Comparison of ENCODE assay signal across 8 cellular contexts in the genomic region with DNA sequence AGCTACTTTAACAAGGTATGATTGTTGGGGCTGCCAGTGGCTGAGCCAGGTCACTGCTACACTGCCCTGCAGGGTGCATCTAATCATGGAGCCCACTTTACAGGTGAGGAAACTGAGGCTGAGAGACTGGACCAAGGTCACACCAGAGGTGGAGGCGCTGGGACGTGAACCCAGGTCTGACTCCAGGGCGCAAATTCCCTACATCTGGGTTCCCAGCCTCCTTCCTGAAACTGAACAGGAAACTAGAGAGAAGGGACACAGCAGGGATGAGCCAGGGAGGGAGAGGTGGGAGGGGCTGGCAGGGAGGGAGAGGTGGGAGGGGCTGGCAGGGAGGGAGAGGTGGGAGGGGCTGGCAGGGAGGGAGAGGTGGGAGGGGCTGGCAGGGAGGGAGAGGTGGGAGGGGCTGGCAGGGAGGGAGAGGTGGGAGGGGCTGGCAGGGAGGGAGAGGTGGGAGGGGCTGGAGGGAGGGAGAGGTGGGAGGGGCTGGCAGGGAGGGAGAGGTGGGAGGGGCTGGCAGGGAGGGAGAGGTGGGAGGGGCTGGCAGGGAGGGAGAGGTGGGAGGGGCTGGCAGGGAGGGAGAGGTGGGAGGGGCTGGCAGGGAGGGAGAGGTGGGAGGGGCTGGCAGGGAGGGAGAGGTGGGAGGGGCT. TPM values are rescaled to one million over a fixed set of nuclear protein-coding genes. Genes with fewer than 3 reads are reported as not detected.
DNase-seq lines count a peak whose midpoint lies in the region; ATAC-seq and TF ChIP-seq lines count a peak whose summit lies in the region.
"Not testable (repeated sequence)": the region's sequence is repeated elsewhere in the genome, so short reads cannot be mapped to it uniquely, and the experiment has no call there.

No MANE protein-coding gene starts in this region.

- POLR2A ChIA-PET in A673 (lab: Charles Lee; ENCODE audit: low non-redundant PET): not testable (repeated sequence)

- TF ChIP-seq POLR2A in spleen (IDR thresholded peaks at IDR 0.05): not testable (repeated sequence)

- intact Hi-C loops in A673 (cut with micrococcal nuclease; ENCODE audit: unreplicated experiment); spleen (cut with DNase I; ENCODE audit: low total_unique reads): not testable (repeated sequence)

- not testable (repeated sequence) for H2AK5ac ChIP-seq in mesendoderm (ENCODE audit: low read length)

- not testable (repeated sequence) for H3K27me3 ChIP-seq in A673 (replicated peaks; ENCODE audit: insufficient read depth, low read depth, low read length, poor library complexity); WERI-Rb-1 (ENCODE audit: insufficient read depth, low read depth, severe bottlenecking); foreskin keratinocyte; mesendoderm (ENCODE audit: insufficient read depth, low read length, poor library complexity); spleen (replicated peaks in 1 of 7)

- not testable (repeated sequence) for H2BK15ac ChIP-seq in mesendoderm (replicated peaks; ENCODE audit: low read depth)

- not testable (repeated sequence) for H3K9me3 ChIP-seq in A673 (ENCODE audit: low read depth, low read length, poor library complexity, severe bottlenecking); WERI-Rb-1 (ENCODE audit: severe bottlenecking); spleen

- H3K4me1 ChIP-seq in A673 (ENCODE audit: insufficient read depth, low read length, poor library complexity, severe bottlenecking) (peaks cover 31% of the 10 kb centered on the region), spleen (peaks cover 19 to 72% (median 47%) of the 10 kb centered on the region in 6 donors)
- not testable (repeated sequence) for H3K4me1 ChIP-seq in foreskin keratinocyte; mesendoderm (ENCODE audit: control insufficient read depth, low read depth, low read length)

- not testable (repeated sequence) for H3K4me3 ChIP-seq in A673 (ENCODE audit: low read depth, low read length, poor library complexity, severe bottlenecking); WERI-Rb-1 (ENCODE audit: low read depth, low read length); mesendoderm (ENCODE audit: low read length); spleen

- peak overlapping the region; percentile 90 for H3K27ac ChIP-seq in A673 (ENCODE audit: low read depth, low read length, poor library complexity, severe bottlenecking)
- H3K27ac ChIP-seq in WERI-Rb-1; foreskin keratinocyte; mesendoderm (ENCODE audit: low read depth, low read length): not testable (repeated sequence)
- peak overlapping the region; percentile 82 for H3K27ac ChIP-seq in caudate nucleus (ENCODE audit: low read depth, low read length)
- H3K27ac ChIP-seq in spleen: peak overlapping the region in 5 of 8 donors; percentile 27 to 86 (median 85)

- not testable (repeated sequence) for TF ChIP-seq CTCF in A673 (conservative IDR thresholded peaks at IDR 0.05; ENCODE audit: low read depth, low read length); WERI-Rb-1 (IDR thresholded peaks at IDR 0.05; ENCODE audit: low read depth, low read length); foreskin keratinocyte (conservative IDR thresholded peaks at IDR 0.05); spleen (IDR thresholded peaks at IDR 0.05 in 8 of 11, conservative IDR thresholded peaks at IDR 0.05 in 3 of 11)

- DNase-seq in A673 (ENCODE audit: low spot score) (peak; percentile 76), H4 (ENCODE audit: low spot score) (peak; percentile 72), NCI-H226 (peak; percentile 28), WERI-Rb-1 (peak; percentile 46), caudate nucleus (lab: John Stamatoyannopoulos, UW) (peak in 4 of 61 donors; percentile 21 to 38 (median 26)), foreskin keratinocyte (peak in 1 of 2 donors; percentile 53), mesendoderm (peak; percentile 81)
- not testable (repeated sequence) for DNase-seq in spleen

- WGBS in mesendoderm (ENCODE audit: extremely low coverage, insufficient coverage, low lambda C conversion rate): no CpG with 5 or more reads among the region's 3 CpGs
- 55 to 71% (median 66%) methylated on average over 3 of the region's 3 CpGs; no CpG with 5 or more reads in 1 of the 5 donors for WGBS in spleen, 5 donors

- H2BK5ac ChIP-seq in mesendoderm (ENCODE audit: low read length): not testable (repeated sequence)

- not testable (repeated sequence) for H3K79me1 ChIP-seq in mesendoderm (ENCODE audit: low read length)

- H4K5ac ChIP-seq in mesendoderm (ENCODE audit: low read length): not testable (repeated sequence)

- CTCF ChIA-PET in A673 (lab: Charles Lee): not testable (repeated sequence)

- not testable (repeated sequence) for H3K4ac ChIP-seq in mesendoderm (ENCODE audit: low read depth, low read length)

- H4K8ac ChIP-seq in mesendoderm (ENCODE audit: low read depth, low read length): not testable (repeated sequence)

- BruUV-seq in A673 (replicated peaks; lab: Mats Ljungman, UMichigan): not testable (repeated sequence)

- not testable (repeated sequence) for H3K23ac ChIP-seq in mesendoderm (ENCODE audit: low read length)

- not testable (repeated sequence) for H3K9ac ChIP-seq in mesendoderm (ENCODE audit: low read length)

- not testable (repeated sequence) for H3K56ac ChIP-seq in mesendoderm (ENCODE audit: low read length)

- H2BK120ac ChIP-seq in mesendoderm (ENCODE audit: low read depth, low read length): not testable (repeated sequence)

- H3K79me2 ChIP-seq in mesendoderm (ENCODE audit: control insufficient read depth, insufficient read depth, low read length): not testable (repeated sequence)

- H3K18ac ChIP-seq in mesendoderm (ENCODE audit: low read length): not testable (repeated sequence)

- not testable (repeated sequence) for H3K36me3 ChIP-seq in A673 (ENCODE audit: insufficient read depth, low read length, poor library complexity, severe bottlenecking); WERI-Rb-1; mesendoderm (ENCODE audit: control insufficient read depth, insufficient read depth, low read length); spleen

- H3K4me2 ChIP-seq in mesendoderm (ENCODE audit: low read length): not testable (repeated sequence)

- peak; percentile 10 for ATAC-seq in foreskin keratinocyte

RNA-seq across cellular contexts. Expression of a gene that starts 7.9 kb away (rescaled TPM):
- 121 and 141 TPM in 2 replicates for total RNA-seq in A673 (2021)
- 10.9 and 14.1 TPM in 2 replicates for total RNA-seq in H4 (2014; rRNA removed; shearing (Covaris generic))
- total RNA-seq in foreskin keratinocyte: 36.7 and 46.5 TPM in 2 replicates
- 16.8 and 19.7 TPM in 2 replicates for polyA plus RNA-seq in foreskin keratinocyte
- 15.0 TPM for polyA plus RNA-seq in mesendoderm (2013, experiment 1 of 2)
- polyA plus RNA-seq in mesendoderm (2013, experiment 2 of 2): 15.3 TPM
- 100 to 1,000 TPM in 2 of 7 donors, 10 to 100 TPM in 5; 64.0 to 124 (median 95.3) TPM for total RNA-seq in spleen
- polyA plus RNA-seq in spleen: 10 to 100 TPM; 14.0 to 60.9 (median 18.5) TPM

RNA-seq across cellular contexts. Expression of a gene that starts 20.7 kb away (rescaled TPM):
- total RNA-seq in A673 (2021) (0.49 and 1.7 TPM in 2 replicates), foreskin keratinocyte (0.42 and 0.44 TPM in 2 replicates), spleen (1 to 10 TPM in 4 of 7 donors, under 1 TPM in 2, not detected in 1; 0.26 to 7.9 (median 1.2) TPM)
- total RNA-seq in H4 (2014; rRNA removed; shearing (Covaris generic)): 1.9 and 3.2 TPM in 2 replicates
- polyA plus RNA-seq in foreskin keratinocyte (0.49 and 0.72 TPM in 2 replicates), spleen (1 to 10 TPM in 2 of 3 donors, under 1 TPM in 1; 0.91 to 1.5 (median 1.4) TPM)
- 1.9 TPM for polyA plus RNA-seq in mesendoderm (2013, experiment 1 of 2)
- polyA plus RNA-seq in mesendoderm (2013, experiment 2 of 2): 1.3 TPM

RNA-seq across cellular contexts. Expression of a gene that starts 27.8 kb away (rescaled TPM):
- 96.7 and 97.4 TPM in 2 replicates for total RNA-seq in A673 (2021)
- 58.2 and 71.0 TPM in 2 replicates for total RNA-seq in H4 (2014; rRNA removed; shearing (Covaris generic))
- total RNA-seq in foreskin keratinocyte: 86.0 and 89.7 TPM in 2 replicates
- 62.1 and 69.0 TPM in 2 replicates for polyA plus RNA-seq in foreskin keratinocyte
- polyA plus RNA-seq in mesendoderm (2013, experiment 1 of 2): 124 TPM
- polyA plus RNA-seq in mesendoderm (2013, experiment 2 of 2): 126 TPM
- total RNA-seq in spleen: 10 to 100 TPM; 41.5 to 63.9 (median 50.9) TPM
- polyA plus RNA-seq in spleen: 10 to 100 TPM; 22.0 to 37.6 (median 23.3) TPM
